7 cellular contexts compared by ENCODE assay signal in genomic region chr1:187464320-187464719, GRCh38.
"Had no signal": no experiment of that assay in that cellular context is flagged by ENCODE, and none has a peak within 500 bp of the region (broad histone marks: within the 10 kb centered on the region; RNA-seq: fewer than 3 reads in every experiment).

No MANE protein-coding gene starts in this region.

- DNase-seq: IMR-90, KBM-7, KG1 had no signal

- FAIRE-seq: HTR-8/SVneo, K562 had no signal

- H3K9ac ChIP-seq: KMS-11 had no signal

- H3K27ac ChIP-seq: HL-60, KMS-11 had no signal

- H3K4me2 ChIP-seq: KMS-11 had no signal

- ATAC-seq: K562 had no signal

- H3K4me3 ChIP-seq: K562 had no signal
